In genomic region chr5:113271753-113272454, GRCh38 we compare ENCODE assay signal across 1 cellular context.
TF ChIP-seq lines count a peak whose summit lies in the region.

No MANE protein-coding gene starts in this region.

TF ChIP-seq in H1, 55 proteins besides CTCF, POLR2A, EP300 and RAD21 (continued from another document):
- TF ChIP-seq USF2 (IDR thresholded peaks at IDR 0.05; ENCODE audit: low read length), result no peak
